ENCODE assay signal across 17 cellular contexts in the genomic region with DNA sequence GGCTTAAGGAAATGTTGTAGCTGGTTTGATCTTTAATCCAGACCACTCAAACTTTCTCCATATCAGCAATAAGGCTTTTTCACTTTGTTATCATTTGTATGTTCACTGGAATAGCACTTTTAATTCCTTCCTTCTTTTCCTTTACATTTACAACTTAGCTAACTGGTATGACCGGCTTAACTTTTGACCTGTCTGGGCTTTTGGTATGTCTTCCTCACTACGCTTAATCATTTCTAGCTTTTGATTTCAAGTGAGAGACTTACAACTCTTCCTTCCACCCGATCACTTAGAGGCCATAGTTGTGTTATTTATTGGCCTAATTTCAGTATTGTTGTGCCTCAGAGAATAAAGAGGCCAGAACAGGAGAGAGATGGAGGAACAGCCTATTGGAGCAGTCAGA.
DNase-seq lines count a peak whose midpoint lies in the region; ATAC-seq and TF ChIP-seq lines count a peak whose summit lies in the region.
"Had no signal": no experiment of that assay in that cellular context is flagged by ENCODE, and none has a peak within 500 bp of the region (broad histone marks: within the 10 kb centered on the region; RNA-seq: fewer than 3 reads in every experiment).

No MANE protein-coding gene starts in this region.

- H2AFZ ChIP-seq in IMR-90 (replicated peaks; ENCODE audit: low read length, poor library complexity): no peak overlapping the region
- H2AFZ ChIP-seq: GM23338 had no signal

- H3K27ac Mint-ChIP-seq in activated CD8-positive, alpha-beta memory T cell treated with anti-CD3 and anti-CD28 coated beads, Interleukin-2, amount 10 ng/mL, durations not matched to agents 7 days and 5 days: no peak overlapping the region
- H3K27ac Mint-ChIP-seq: GM23338, H9, HFFc6 had no signal

- H2AK5ac ChIP-seq in IMR-90 (ENCODE audit: low read depth, low read length): no peak overlapping the region

- intact Hi-C loops in IMR-90 (cut with micrococcal nuclease) (loop anchor here (5.0 kb wide), 1 partner anchor 46 kb away; no protein-coding TSS in a partner anchor), Right ventricle myocardium superior (cut with DNase I) (no loop called here)

- H2BK5ac ChIP-seq in IMR-90 (ENCODE audit: low read depth, low read length, poor library complexity, severe bottlenecking): no peak overlapping the region

- H3K4me1 ChIP-seq in IMR-90 (ENCODE audit: control insufficient read depth, insufficient read depth, low read length): peaks cover 8% of the 10 kb centered on the region

- no CpG with 5 or more reads among the region's 3 CpGs for WGBS in IMR-90 (ENCODE audit: extremely low coverage in 2 of 2, insufficient read length in 1 of 2), 2 experiments

- H3K56ac ChIP-seq in IMR-90 (ENCODE audit: extremely low read depth, insufficient read depth, low read length): no peak overlapping the region

- H3K36me3 Mint-ChIP-seq in activated CD8-positive, alpha-beta memory T cell treated with anti-CD3 and anti-CD28 coated beads, Interleukin-2, amount 10 ng/mL, durations not matched to agents 7 days and 5 days: no peaks in the 10 kb centered on the region
- H3K36me3 Mint-ChIP-seq: CD4-positive, alpha-beta memory T cell had no signal

- 0 out of 2 replicates have a peak, but pooled peaks cover 2% of the 10 kb centered on the region for H3K9me1 ChIP-seq in IMR-90 (ENCODE audit: insufficient read depth, low read length)

- no peaks in the 10 kb centered on the region for H3K79me1 ChIP-seq in IMR-90 (ENCODE audit: low read depth in 1 of 2, low read length in 2 of 2)

- no TSS peak for BruUV-seq in IMR-90 (replicated peaks; lab: Mats Ljungman, UMichigan)

- TF ChIP-seq RAD21 in IMR-90 (IDR thresholded peaks at IDR 0.05; ENCODE audit: low read length): no peak

- in situ Hi-C loops in IMR-90 (cut with MboI; ENCODE audit: low sequenced_read_pairs): no loop called here

- peaks cover 2% of the 10 kb centered on the region for H3K9me3 Mint-ChIP-seq in activated CD8-positive, alpha-beta memory T cell treated with anti-CD3 and anti-CD28 coated beads, Interleukin-2, amount 10 ng/mL, durations not matched to agents 7 days and 5 days (ENCODE audit: low read depth)
- H3K9me3 Mint-ChIP-seq: GM23338, H9 had no signal

- peaks cover 2% of the 10 kb centered on the region; the same call in 1 of the 2 replicates for H4K20me1 ChIP-seq in IMR-90 (ENCODE audit: insufficient read depth, low read length)

- no peaks in the 10 kb centered on the region for H3K27me3 Mint-ChIP-seq in activated CD8-positive, alpha-beta memory T cell treated with anti-CD3 and anti-CD28 coated beads, Interleukin-2, amount 10 ng/mL, durations not matched to agents 7 days and 5 days
- H3K27me3 Mint-ChIP-seq: CD4-positive, alpha-beta memory T cell had no signal

- no peak overlapping the region; the same call in 1 of the 2 replicates for H3K14ac ChIP-seq in IMR-90 (replicated peaks; ENCODE audit: low read depth, low read length)

- peak overlapping the region; percentile 8; the same call in 1 of the 2 replicates for H4K91ac ChIP-seq in IMR-90 (ENCODE audit: insufficient read depth, low read depth, low read length)

- H3K4ac ChIP-seq in IMR-90 (ENCODE audit: low read depth, low read length): no peak overlapping the region; the same call in 1 of the 2 replicates

- POLR2A ChIA-PET in IMR-90 (lab: Charles Lee; ENCODE audit: unreplicated experiment): no interaction called here

- dilution Hi-C loops in IMR-90 (cut with HindIII; ENCODE audit: low sequenced_read_pairs, unreplicated experiment): no loop called here

- no peaks in the 10 kb centered on the region for H3K36me3 ChIP-seq in IMR-90 (ENCODE audit: control insufficient read depth, insufficient read depth, low read length)

- H3K23ac ChIP-seq in IMR-90 (ENCODE audit: low read depth, low read length): 0 out of 2 replicates have a peak overlapping the region, but pooled peaks have one; percentile 6

- H4K8ac ChIP-seq in IMR-90 (ENCODE audit: low read depth in 2 of 2, low read length in 2 of 2): 0 out of 4 replicates have a peak overlapping the region, but pooled peaks of 1 of the 2 experiments have one; percentile 18

- H3K4me3 Mint-ChIP-seq in activated CD8-positive, alpha-beta memory T cell treated with anti-CD3 and anti-CD28 coated beads, Interleukin-2, amount 10 ng/mL, durations not matched to agents 7 days and 5 days: no peak overlapping the region
- H3K4me3 Mint-ChIP-seq: CD4-positive, alpha-beta memory T cell; GM23338; H9; HFFc6 had no signal

- CTCF ChIA-PET in IMR-90 (lab: Yijun Ruan, JAX): interaction anchor here (1.4 kb wide), 1 partner anchor 266 kb away, joined by 4 read pairs; no protein-coding TSS in a partner anchor
- CTCF ChIA-PET in activated CD8-positive, alpha-beta memory T cell treated with anti-CD3 and anti-CD28 coated beads, Interleukin-2, amount 10 ng/mL, durations not matched to agents 7 days and 5 days (lab: Charles Lee): no interaction called here

- no peaks in the 10 kb centered on the region for H3K27me3 ChIP-seq in IMR-90 (ENCODE audit: control insufficient read depth, insufficient read depth, low read length)

- H3K27ac ChIP-seq in IMR-90 (ENCODE audit: insufficient read depth, low read length): no peak overlapping the region

- H2BK20ac ChIP-seq in IMR-90 (ENCODE audit: low read depth, low read length): peak overlapping the region; percentile 35

- H3K18ac ChIP-seq in IMR-90 (ENCODE audit: low read depth, low read length): peak overlapping the region; percentile 90

- TF ChIP-seq CTCF in IMR-90 (conservative IDR thresholded peaks at IDR 0.05; ENCODE audit: low read depth, low read length) (no peak), fibroblast of villous mesenchyme (IDR thresholded peaks at IDR 0.05; ENCODE audit: insufficient read depth, low read depth, low read length) (no peak)

- H4K5ac ChIP-seq in IMR-90 (ENCODE audit: low read depth, low read length): peak overlapping the region; percentile 72; the same call in 1 of the 2 replicates

- H2BK15ac ChIP-seq in IMR-90 (ENCODE audit: low read depth, low read length): 0 out of 3 replicates have a peak overlapping the region, but pooled peaks have one; percentile 5

- TF ChIP-seq POLR2A in IMR-90 (IDR thresholded peaks at IDR 0.05; ENCODE audit: low read depth, low read length): no peak

- no peak overlapping the region for H3K4me2 ChIP-seq in IMR-90 (ENCODE audit: low read depth, low read length)
- H3K4me2 ChIP-seq: GM23338 had no signal

- H3K9me3 ChIP-seq in IMR-90 (ENCODE audit: control insufficient read depth, insufficient read depth, low read length): peaks cover 2% of the 10 kb centered on the region; the same call in 1 of the 2 replicates

- H2BK120ac ChIP-seq in IMR-90 (ENCODE audit: low read depth, low read length): peak overlapping the region; percentile 17

- DNase-seq in IMR-90 (peak; percentile 28), fibroblast of villous mesenchyme (ENCODE audit: low read depth) (peak; percentile 83), renal cortical epithelial cell (ENCODE audit: low read depth) (peak; percentile 35), Right ventricle myocardium superior (no peak), NCI-H1694 (lab: John Stamatoyannopoulos, UW) (no peak)
- no peak for DNase-seq in activated CD8-positive, alpha-beta memory T cell treated with anti-CD3 and anti-CD28 coated beads, Interleukin-2, amount 10 ng/mL, durations not matched to agents 7 days and 5 days
- DNase-seq: C1 segment of cervical spinal cord; Calu3; CD4-positive, alpha-beta memory T cell; COR-L47; DMS53; DMS79 treated with DMSO at 0.1 percent for 48 hours; GF-D8; H9; HFFc6 had no signal

- ATAC-seq in IMR-90 (ENCODE audit: low read depth): no peak
- ATAC-seq in Right ventricle myocardium superior (ENCODE audit: poor library complexity): no peak
- no peak for ATAC-seq in HG03280 (IDR thresholded peaks at IDR 0.05; ENCODE audit: unreplicated experiment)
- no peak for ATAC-seq in activated CD8-positive, alpha-beta memory T cell treated with anti-CD3 and anti-CD28 coated beads, Interleukin-2, amount 10 ng/mL, durations not matched to agents 7 days and 5 days
- ATAC-seq: GM23338 had no signal

- H3K4me1 Mint-ChIP-seq in activated CD8-positive, alpha-beta memory T cell treated with anti-CD3 and anti-CD28 coated beads, Interleukin-2, amount 10 ng/mL, durations not matched to agents 7 days and 5 days: no peaks in the 10 kb centered on the region
- H3K4me1 Mint-ChIP-seq: CD4-positive, alpha-beta memory T cell had no signal

- H2AK9ac ChIP-seq in IMR-90 (replicated peaks; ENCODE audit: low read depth, low read length, poor library complexity): no peak overlapping the region

- no peak overlapping the region for H3K9ac ChIP-seq in IMR-90 (ENCODE audit: low read depth, low read length)

- H3K4me3 ChIP-seq in IMR-90 (ENCODE audit: insufficient read depth, low read depth, low read length) (no peak overlapping the region), fibroblast of villous mesenchyme (ENCODE audit: low read depth, low read length) (no peak overlapping the region)
- H3K4me3 ChIP-seq: GM23338 had no signal

TF ChIP-seq in IMR-90, 13 proteins besides CTCF, POLR2A, EP300 and RAD21:
- TF ChIP-seq, protein P1, sequence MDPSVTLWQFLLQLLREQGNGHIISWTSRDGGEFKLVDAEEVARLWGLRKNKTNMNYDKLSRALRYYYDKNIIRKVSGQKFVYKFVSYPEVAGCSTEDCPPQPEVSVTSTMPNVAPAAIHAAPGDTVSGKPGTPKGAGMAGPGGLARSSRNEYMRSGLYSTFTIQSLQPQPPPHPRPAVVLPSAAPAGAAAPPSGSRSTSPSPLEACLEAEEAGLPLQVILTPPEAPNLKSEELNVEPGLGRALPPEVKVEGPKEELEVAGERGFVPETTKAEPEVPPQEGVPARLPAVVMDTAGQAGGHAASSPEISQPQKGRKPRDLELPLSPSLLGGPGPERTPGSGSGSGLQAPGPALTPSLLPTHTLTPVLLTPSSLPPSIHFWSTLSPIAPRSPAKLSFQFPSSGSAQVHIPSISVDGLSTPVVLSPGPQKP (IDR thresholded peaks at IDR 0.05; ENCODE audit: borderline replicate concordance, low read depth, low read length): no peak
- TF ChIP-seq CHD1 (IDR thresholded peaks at IDR 0.05; ENCODE audit: low read depth, low read length): no peak
- no peak for TF ChIP-seq RFX5 (IDR thresholded peaks at IDR 0.05; ENCODE audit: low read depth, low read length)
- TF ChIP-seq CEBPB (IDR thresholded peaks at IDR 0.05; ENCODE audit: low read depth, low read length): no peak
TF ChIP-seq in IMR-90: peak in this region for 0.

Comparison
In these comparisons a context has a peak if more than half of its experiments do, and no peak if none do; other contexts are left out.
1. DNase-seq: peak in IMR-90 (single experiment), fibroblast of villous mesenchyme (single experiment) and renal cortical epithelial cell (single experiment); none in Right ventricle myocardium superior (single experiment), NCI-H1694 (single experiment) and activated CD8-positive, alpha-beta memory T cell treated with anti-CD3 and anti-CD28 coated beads, Interleukin-2, amount 10 ng/mL, durations not matched to agents 7 days and 5 days (single experiment).